In the genomic region with DNA sequence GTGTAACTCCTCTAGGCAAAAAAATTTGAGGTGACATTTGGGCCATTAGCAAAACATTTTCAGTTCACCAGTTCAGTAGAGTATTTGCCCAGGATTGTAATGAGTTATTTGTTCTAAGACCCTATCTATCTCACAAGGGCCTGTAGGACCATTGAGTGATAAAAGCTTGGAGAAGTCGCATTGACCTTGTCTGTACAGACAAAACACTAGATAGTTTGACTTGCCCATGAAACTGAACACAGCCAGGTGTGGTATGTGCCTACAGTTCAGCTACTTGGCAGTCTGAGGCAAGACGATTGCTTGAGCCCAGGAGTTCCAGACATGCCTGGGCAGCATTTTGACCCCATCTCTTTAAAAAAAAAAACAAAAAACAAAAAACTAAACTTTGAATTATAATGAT, we compare ENCODE assay signal across 1 cellular context.
TF ChIP-seq lines count a peak whose summit lies in the region.

No MANE protein-coding gene starts in this region.

TF ChIP-seq in GM12878, 131 proteins besides CTCF, POLR2A, EP300 and RAD21:
- TF ChIP-seq IRF4 (IDR thresholded peaks at IDR 0.05; ENCODE audit: low read depth, low read length) (no peak), CEBPB (IDR thresholded peaks at IDR 0.05; ENCODE audit: borderline replicate concordance in 1 of 2, low read depth in 2 of 2, low read length in 2 of 2) (no peak), TARDBP (IDR thresholded peaks at IDR 0.05; ENCODE audit: borderline replicate concordance) (no peak), MEF2A (IDR thresholded peaks at IDR 0.05; ENCODE audit: insufficient read depth, low read depth, low read length) (no peak), RBBP5 (conservative IDR thresholded peaks at IDR 0.05) (no peak), NFXL1 (IDR thresholded peaks at IDR 0.05; ENCODE audit: borderline replicate concordance) (no peak), ZBED1 (IDR thresholded peaks at IDR 0.05; ENCODE audit: borderline replicate concordance) (0 out of 2 replicates have a peak, but pooled peaks have one; percentile 11)
- TF ChIP-seq, protein P1, sequence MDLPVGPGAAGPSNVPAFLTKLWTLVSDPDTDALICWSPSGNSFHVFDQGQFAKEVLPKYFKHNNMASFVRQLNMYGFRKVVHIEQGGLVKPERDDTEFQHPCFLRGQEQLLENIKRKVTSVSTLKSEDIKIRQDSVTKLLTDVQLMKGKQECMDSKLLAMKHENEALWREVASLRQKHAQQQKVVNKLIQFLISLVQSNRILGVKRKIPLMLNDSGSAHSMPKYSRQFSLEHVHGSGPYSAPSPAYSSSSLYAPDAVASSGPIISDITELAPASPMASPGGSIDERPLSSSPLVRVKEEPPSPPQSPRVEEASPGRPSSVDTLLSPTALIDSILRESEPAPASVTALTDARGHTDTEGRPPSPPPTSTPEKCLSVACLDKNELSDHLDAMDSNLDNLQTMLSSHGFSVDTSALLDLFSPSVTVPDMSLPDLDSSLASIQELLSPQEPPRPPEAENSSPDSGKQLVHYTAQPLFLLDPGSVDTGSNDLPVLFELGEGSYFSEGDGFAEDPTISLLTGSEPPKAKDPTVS (IDR thresholded peaks at IDR 0.05; ENCODE audit: low read depth, low read length): no peak
